ENCODE assay signal across 8 cellular contexts in the genomic region with DNA sequence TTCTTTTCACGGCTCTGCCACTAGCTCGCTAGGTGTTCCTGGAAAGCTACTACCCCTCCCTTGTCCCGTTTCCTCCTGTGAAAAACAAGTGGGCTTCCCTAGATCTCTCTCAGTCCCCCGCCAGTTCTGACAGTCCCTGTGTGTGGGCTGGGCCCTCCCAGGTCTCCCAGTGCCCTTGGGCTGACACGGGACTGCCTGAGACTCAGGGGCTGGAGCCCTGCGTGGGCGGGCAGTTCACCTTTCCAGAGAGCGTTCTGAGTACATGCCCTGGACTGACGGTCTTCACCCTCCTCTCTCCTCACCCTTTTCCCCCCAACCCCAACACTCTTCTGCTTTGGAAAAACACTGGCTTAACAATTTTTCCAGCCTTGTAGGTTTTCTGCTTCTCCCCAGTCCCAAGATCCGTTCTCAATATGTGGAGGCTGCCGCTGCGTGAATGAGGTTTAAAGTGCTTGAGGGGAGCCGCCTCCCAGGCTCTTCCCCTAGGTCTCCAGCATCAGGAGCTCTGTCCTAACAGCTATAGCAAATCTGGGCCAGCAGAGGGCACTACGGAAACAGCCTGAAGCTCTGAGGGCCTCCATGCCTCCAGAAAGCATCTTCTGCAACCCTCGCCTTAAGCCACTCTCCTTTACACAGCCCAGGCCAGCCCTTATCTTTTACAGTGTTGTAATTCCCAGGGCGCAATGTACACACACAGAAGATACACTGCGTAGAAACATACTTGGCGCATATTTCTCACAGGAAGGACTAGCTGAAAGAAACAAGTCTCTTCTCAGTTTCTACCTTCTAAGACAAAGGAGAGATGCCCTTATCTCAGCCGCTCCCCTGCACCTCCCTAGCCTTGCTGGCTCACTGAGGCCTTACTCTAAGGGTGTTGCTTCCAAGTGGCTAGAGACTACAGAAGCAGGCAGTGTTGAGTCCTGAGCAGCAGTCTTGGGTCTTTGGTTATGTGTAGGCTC. TPM values are rescaled to one million over a fixed set of nuclear protein-coding genes. Genes with fewer than 3 reads are reported as not detected.
DNase-seq lines count a peak whose midpoint lies in the region; TF ChIP-seq lines count a peak whose summit lies in the region.

No MANE protein-coding gene starts in this region.

- H2AFZ ChIP-seq in fibroblast of lung (ENCODE audit: low read length): no peak overlapping the region

- no peak overlapping the region for H3K9ac ChIP-seq in fibroblast of lung (ENCODE audit: insufficient read depth, low read length)

- no peak overlapping the region for H3K27ac ChIP-seq in fibroblast of lung (ENCODE audit: insufficient read depth, low read length)

- DNase-seq in NCI-H510A treated with DMSO at 0.1 percent for 48 hours (lab: John Stamatoyannopoulos, UW) (peak; percentile 28), NCI-H510A (lab: John Stamatoyannopoulos, UW) (no peak), HEK293T (ENCODE audit: extremely low spot score) (peak; percentile 78), NCI-H1092 (lab: John Stamatoyannopoulos, UW) (peak; percentile 62), fibroblast of lung (ENCODE audit: low read depth in 2 of 2) (no peak), NCI-H187 treated with DMSO at 0.1 percent for 48 hours (lab: John Stamatoyannopoulos, UW) (no peak)
- peak; percentile 20 to 29 for DNase-seq in activated CD4-positive, alpha-beta T cell treated with anti-CD3 and anti-CD28 coated beads for 4 hours
- DNase-seq in stimulated activated CD4-positive, alpha-beta T cell treated with anti-CD3 and anti-CD28 coated beads, Interleukin-12 subunit alpha, Interleukin-12 subunit beta, amount 100 ng/mL, for 4 hours: peak; percentile 43

- CTCF ChIA-PET in HEK293T (lab: Yijun Ruan, JAX): interaction anchor here (0.6 to 1.9 kb wide), 16 partner anchors 9 to 344 kb away, joined by 3 to 7 read pairs (median 4); partner anchors contain the start of gene DCD

- H3K4me3 ChIP-seq in fibroblast of lung (replicated peaks in 1 of 4; ENCODE audit: control extremely low read depth in 1 of 4, insufficient read depth in 1 of 4, low read depth in 3 of 4, low read length in 4 of 4): no peak overlapping the region

- no peaks in the 10 kb centered on the region for H3K36me3 ChIP-seq in fibroblast of lung (ENCODE audit: control insufficient read depth, insufficient read depth, low read length)

- H3K79me2 ChIP-seq in fibroblast of lung (ENCODE audit: control insufficient read depth, insufficient read depth, low read length): no peaks in the 10 kb centered on the region

- TF ChIP-seq CTCF in fibroblast of lung (conservative IDR thresholded peaks at IDR 0.05 in 1 of 2, IDR thresholded peaks at IDR 0.05 in 1 of 2; ENCODE audit: low read depth in 1 of 2, low read length in 2 of 2): peak; percentile 36 to 50

- H4K20me1 ChIP-seq in fibroblast of lung (ENCODE audit: control insufficient read depth, extremely low read depth, insufficient read depth, low read length): no peaks in the 10 kb centered on the region

- no peaks in the 10 kb centered on the region for H3K4me1 ChIP-seq in fibroblast of lung (ENCODE audit: control insufficient read depth, extremely low read depth, insufficient read depth, low read length)

- H3K27me3 ChIP-seq in fibroblast of lung (ENCODE audit: control insufficient read depth, insufficient read depth, low read length): no peaks in the 10 kb centered on the region

- H3K4me2 ChIP-seq in fibroblast of lung (ENCODE audit: extremely low read depth, insufficient read depth, low read length): no peak overlapping the region

- POLR2A ChIA-PET in HEK293T (lab: Yijun Ruan, JAX): no interaction called here

- no peaks in the 10 kb centered on the region for H3K9me3 ChIP-seq in fibroblast of lung (ENCODE audit: control insufficient read depth, insufficient read depth, low read depth, low read length)

TF ChIP-seq in HEK293T, 16 proteins besides CTCF, POLR2A, EP300 and RAD21:
- no peak for TF ChIP-seq NFRKB (IDR thresholded peaks at IDR 0.05)
- TF ChIP-seq HDGF (IDR thresholded peaks at IDR 0.05; ENCODE audit: borderline replicate concordance): no peak

RNA-seq across cellular contexts. Expression of gene DCD, which starts 10.4 kb away (rescaled TPM):
- not detected in 2 replicates for total RNA-seq in fibroblast of lung
- polyA plus RNA-seq in fibroblast of lung: not detected in 2 replicates
- not detected in 2 replicates for polyA plus RNA-seq in fibroblast of lung (2012)
- polyA minus RNA-seq in fibroblast of lung (ENCODE audit: low replicate concordance): not detected in 2 replicates

RNA-seq across cellular contexts. Expression of gene LACRT, which starts 23.9 kb away (rescaled TPM):
- total RNA-seq in fibroblast of lung: not detected in 2 replicates
- polyA plus RNA-seq in fibroblast of lung: not detected in 2 replicates
- not detected in 2 replicates for polyA plus RNA-seq in fibroblast of lung (2012)
- polyA minus RNA-seq in fibroblast of lung (ENCODE audit: low replicate concordance): not detected in 2 replicates

Comparison
In these comparisons a context has a peak if more than half of its experiments do, and no peak if none do; other contexts are left out.
1. DNase-seq: peak in NCI-H510A treated with DMSO at 0.1 percent for 48 hours (single experiment), HEK293T (single experiment), NCI-H1092 (single experiment), activated CD4-positive, alpha-beta T cell treated with anti-CD3 and anti-CD28 coated beads for 4 hours (2 of 2) and stimulated activated CD4-positive, alpha-beta T cell treated with anti-CD3 and anti-CD28 coated beads, Interleukin-12 subunit alpha, Interleukin-12 subunit beta, amount 100 ng/mL, for 4 hours (single experiment); none in NCI-H510A (single experiment), fibroblast of lung (0 of 2) and NCI-H187 treated with DMSO at 0.1 percent for 48 hours (single experiment).